Comparison of ENCODE assay signal across 10 cellular contexts in the genomic region with DNA sequence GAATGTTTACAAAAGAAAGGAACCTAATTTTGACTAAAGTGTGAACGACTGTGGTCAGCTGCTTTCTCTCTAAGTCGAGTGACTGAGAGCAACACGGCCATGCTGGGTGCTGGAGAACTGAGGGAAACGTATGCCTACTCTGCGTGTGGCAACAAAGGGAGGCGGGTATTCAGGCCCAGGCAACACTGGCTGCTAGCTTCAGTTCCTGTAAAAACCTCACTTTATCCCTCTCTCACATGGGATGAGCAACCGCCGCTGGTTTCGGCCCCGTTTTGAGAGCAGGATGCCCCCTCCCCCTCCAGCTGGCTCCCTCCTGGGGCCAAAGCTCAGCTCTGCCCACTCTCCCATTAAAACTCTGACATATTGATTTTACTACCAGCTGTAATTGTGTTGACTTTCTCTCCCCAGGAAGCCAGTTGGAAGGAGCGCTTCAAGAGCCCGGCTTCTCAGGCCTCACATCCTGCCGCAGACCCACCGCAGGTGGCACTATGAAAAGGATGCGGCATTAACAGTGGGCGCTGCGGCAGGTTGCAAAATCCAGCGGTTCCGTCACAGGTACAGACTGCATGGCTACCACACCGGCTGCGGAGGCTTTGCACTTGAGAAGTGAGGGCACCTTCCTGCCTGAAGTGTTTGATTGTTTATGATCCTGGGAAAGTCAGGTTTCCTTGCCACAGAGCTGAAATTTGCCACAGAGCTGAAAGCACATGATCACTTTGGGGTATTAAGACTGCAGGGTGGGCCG. TPM values are rescaled to one million over a fixed set of nuclear protein-coding genes. Genes with fewer than 3 reads are reported as not detected.
A peak's percentile ranks its signal among the peaks of the same experiment; 100 is the strongest.
DNase-seq lines count a peak whose midpoint lies in the region; ATAC-seq, FAIRE-seq and TF ChIP-seq lines count a peak whose summit lies in the region.
"Had no signal": no experiment of that assay in that cellular context is flagged by ENCODE, and none has a peak within 500 bp of the region (broad histone marks: within the 10 kb centered on the region; RNA-seq: fewer than 3 reads in every experiment).

No MANE protein-coding gene starts in this region.

- H3K36me3 Mint-ChIP-seq in astrocyte (ENCODE audit: low read depth, unreplicated experiment) (no peaks in the 10 kb centered on the region), naive B cell (no peaks in the 10 kb centered on the region)

- no peak for TF ChIP-seq CTCF in Panc1 (IDR thresholded peaks at IDR 0.05)
- no peak for TF ChIP-seq CTCF in astrocyte (IDR thresholded peaks at IDR 0.05; ENCODE audit: insufficient read depth, low read depth, low read length)
- TF ChIP-seq CTCF in suprapubic skin (IDR thresholded peaks at IDR 0.05) = no peak

- ATAC-seq in Panc1 (peak; percentile 23), naive B cell (ENCODE audit: low read depth in 2 of 2) (peak; percentile 42 to 51), GM19463 (IDR thresholded peaks at IDR 0.05; ENCODE audit: unreplicated experiment) (no peak)

- H3K27me3 Mint-ChIP-seq in astrocyte (ENCODE audit: low read depth, unreplicated experiment) (no peaks in the 10 kb centered on the region), naive B cell (peaks cover 13 to 39% (median 20%) of the 10 kb centered on the region in 3 donors)

- H3K9ac ChIP-seq in astrocyte (ENCODE audit: low read length) = peak overlapping the region; percentile 46

- H3K4me1 ChIP-seq in Panc1 (ENCODE audit: control insufficient read depth, insufficient read depth, low read length) = peaks cover 97% of the 10 kb centered on the region
- H3K4me1 ChIP-seq in astrocyte (ENCODE audit: insufficient read depth, low read length) = peaks cover 45% of the 10 kb centered on the region
- H3K4me1 ChIP-seq in suprapubic skin = peaks cover 89% of the 10 kb centered on the region

- in situ Hi-C loops in Panc1 (cut with HindIII; ENCODE audit: low pct_unique_long_range_greater_than_20kb, low sequenced_read_pairs) = no loop called here

- TF ChIP-seq POLR2A in suprapubic skin (IDR thresholded peaks at IDR 0.05) = no peak

- DNase-seq in NCI-H1694 treated with DMSO at 0.1 percent for 48 hours (lab: John Stamatoyannopoulos, UW) = peak; percentile 17
- DNase-seq in NCI-H1694 (lab: John Stamatoyannopoulos, UW) = no peak
- no peak for DNase-seq in Panc1 (ENCODE audit: low read depth, low spot score)
- DNase-seq in astrocyte (ENCODE audit: low read depth) = no peak
- no peak for DNase-seq in naive B cell
- no peak for DNase-seq in suprapubic skin (ENCODE audit: low spot score in 2 of 2)
- no peak for DNase-seq in inferior parietal cortex (ENCODE audit: extremely low spot score)

- H3K4me1 Mint-ChIP-seq in astrocyte (ENCODE audit: low read depth, unreplicated experiment) = peaks cover 49% of the 10 kb centered on the region
- peaks cover 15 to 27% (median 23%) of the 10 kb centered on the region in 3 donors for H3K4me1 Mint-ChIP-seq in naive B cell

- H4K20me1 ChIP-seq in astrocyte (ENCODE audit: insufficient read depth, low read length) = peaks cover 4% of the 10 kb centered on the region

- no peak for TF ChIP-seq EP300 in suprapubic skin (IDR thresholded peaks at IDR 0.05)

- BruUV-seq in Panc1 (replicated peaks; lab: Mats Ljungman, UMichigan) = no TSS peak

- H3K27ac Mint-ChIP-seq in astrocyte (ENCODE audit: unreplicated experiment) (peak overlapping the region; percentile 88), naive B cell (peak overlapping the region in 4 of 6 donors; percentile 23 to 86 (median 34))

- POLR2A ChIA-PET in Panc1 (lab: Charles Lee) = no interaction called here

- CTCF ChIA-PET in Panc1 (lab: Charles Lee) = interaction anchor here (0.6 to 1.6 kb wide), 4 partner anchors 10 to 266 kb away, joined by 3 to 6 read pairs (median 4); no protein-coding TSS in a partner anchor

- no peak for FAIRE-seq in astrocyte (lab: Jason Lieb, UNC)
- FAIRE-seq: A549 had no signal

- H3K4me2 ChIP-seq in astrocyte (ENCODE audit: low read length) = peak overlapping the region; percentile 40
- H3K4me2 ChIP-seq: A549 had no signal

- H3K9me3 ChIP-seq in Panc1 (ENCODE audit: control insufficient read depth, insufficient read depth, low read depth, low read length) = no peaks in the 10 kb centered on the region
- no peaks in the 10 kb centered on the region for H3K9me3 ChIP-seq in astrocyte (ENCODE audit: insufficient read depth, low read depth, low read length)
- H3K9me3 ChIP-seq in suprapubic skin = no peaks in the 10 kb centered on the region
- H3K9me3 ChIP-seq: A549 had no signal

- no peak overlapping the region for H2AFZ ChIP-seq in astrocyte (ENCODE audit: low read depth, low read length)

- H3K4me3 Mint-ChIP-seq in astrocyte (ENCODE audit: unreplicated experiment) = peak overlapping the region; percentile 27
- H3K4me3 Mint-ChIP-seq in naive B cell = peak overlapping the region in 7 of 8 donors; percentile 43 to 90 (median 69)

- H3K79me2 ChIP-seq in astrocyte (ENCODE audit: insufficient read depth, low read length) = peaks cover 86% of the 10 kb centered on the region

- H3K9me3 Mint-ChIP-seq in astrocyte (ENCODE audit: unreplicated experiment) (no peaks in the 10 kb centered on the region), naive B cell (no peaks in the 10 kb centered on the region)

- H3K27ac ChIP-seq in Panc1 (ENCODE audit: low read length) (peak overlapping the region; percentile 99), astrocyte (ENCODE audit: low read depth, low read length) (peak overlapping the region; percentile 23), suprapubic skin (peak overlapping the region; percentile 91)

- intact Hi-C loops in Panc1 (cut with micrococcal nuclease; ENCODE audit: unreplicated experiment) = no loop called here

- H3K27me3 ChIP-seq in Panc1 (ENCODE audit: control insufficient read depth, insufficient read depth, low read length) (no peaks in the 10 kb centered on the region), astrocyte (ENCODE audit: insufficient read depth, low read length) (no peaks in the 10 kb centered on the region), suprapubic skin (no peaks in the 10 kb centered on the region)

- WGBS in suprapubic skin = 62% methylated on average over 17 of the region's 22 CpGs

- H3K36me3 ChIP-seq in Panc1 (ENCODE audit: control insufficient read depth, insufficient read depth, low read length) = no peaks in the 10 kb centered on the region
- H3K36me3 ChIP-seq in astrocyte (ENCODE audit: insufficient read depth, low read length) = no peaks in the 10 kb centered on the region
- no peaks in the 10 kb centered on the region for H3K36me3 ChIP-seq in suprapubic skin

- H3K4me3 ChIP-seq in Panc1 (ENCODE audit: low read depth in 2 of 2, low read length in 2 of 2) = peak overlapping the region; percentile 9 to 43; a peak in 3 of 4 replicates
- no peak overlapping the region for H3K4me3 ChIP-seq in astrocyte (ENCODE audit: insufficient read depth, low read depth, low read length)
- H3K4me3 ChIP-seq in suprapubic skin = peak overlapping the region; percentile 29
- H3K4me3 ChIP-seq: A549 had no signal

RNA-seq across cellular contexts. Expression of gene PLXND1, which starts 12.7 kb away (rescaled TPM):
- 248 TPM for total RNA-seq in Panc1 (2021; ENCODE audit: unreplicated experiment)
- 456 TPM for polyA plus RNA-seq in Panc1 (2012; ENCODE audit: insufficient read length)
- total RNA-seq in astrocyte = 184 and 188 TPM in 2 replicates
- polyA plus RNA-seq in naive B cell (ENCODE audit: low read depth in 6 of 6) = under 1 TPM in 2 of 6 donors, not detected in 4; 0.11 to 0.32 TPM
- 10 to 100 TPM; 19.0 to 51.0 (median 30.8) TPM for total RNA-seq in suprapubic skin

RNA-seq across cellular contexts. Expression of gene H1-8, which starts 50.8 kb away (rescaled TPM):
- total RNA-seq in Panc1 (2021; ENCODE audit: unreplicated experiment) (not detected), astrocyte (not detected in 2 replicates), suprapubic skin (not detected)
- not detected for polyA plus RNA-seq in Panc1 (2012; ENCODE audit: insufficient read length)
- polyA plus RNA-seq in naive B cell (ENCODE audit: low read depth in 6 of 6) = not detected
- polyA plus RNA-seq: A549, neural cell had no signal

Comparison
In these comparisons a context has a peak if more than half of its experiments do, and no peak if none do; other contexts are left out.
1. H3K27ac ChIP-seq: peak in every context shown above with its lines; median percentile 99 in Panc1; 91 in suprapubic skin; 23 in astrocyte.